Comparison of ENCODE assay signal across 8 cellular contexts in genomic region chr12:56126732-56127239, GRCh38. TPM values are rescaled to one million over a fixed set of nuclear protein-coding genes. Genes with fewer than 3 reads are reported as not detected.
DNase-seq lines count a peak whose midpoint lies in the region; ATAC-seq, FAIRE-seq and TF ChIP-seq lines count a peak whose summit lies in the region.

No MANE protein-coding gene starts in this region.

- H3K79me2 ChIP-seq in Loucy (ENCODE audit: insufficient read depth, low read length) (peaks cover 42% of the 10 kb centered on the region), GM12878 (ENCODE audit: control insufficient read depth, insufficient read depth, low read length) (peaks cover 21% of the 10 kb centered on the region)

- TF ChIP-seq EP300 in GM12878 (IDR thresholded peaks at IDR 0.05; ENCODE audit: borderline replicate concordance in 1 of 2, control insufficient read depth in 1 of 2, low read depth in 2 of 2, low read length in 2 of 2) = no peak

- TF ChIP-seq POLR2A in GM12878 (IDR thresholded peaks at IDR 0.05; ENCODE audit: low read depth, low read length) = no peak

- H3K4me1 ChIP-seq in A673 (ENCODE audit: insufficient read depth, low read length, poor library complexity, severe bottlenecking) = peaks cover 21% of the 10 kb centered on the region
- H3K4me1 ChIP-seq in Loucy (ENCODE audit: insufficient read depth, low read length, poor library complexity, severe bottlenecking) = peaks cover 51% of the 10 kb centered on the region
- H3K4me1 ChIP-seq in GM12878 (ENCODE audit: control insufficient read depth, insufficient read depth, low read length) = peaks cover 24% of the 10 kb centered on the region
- peaks cover 22% of the 10 kb centered on the region for H3K4me1 ChIP-seq in mucosa of stomach (ENCODE audit: control insufficient read depth, insufficient read depth, low read length)
- H3K4me1 ChIP-seq in SJCRH30 = peaks cover 14% of the 10 kb centered on the region

- no peak for FAIRE-seq in GM12878 (lab: Jason Lieb, UNC)

- H3K36me3 ChIP-seq in A673 (ENCODE audit: insufficient read depth, low read length, poor library complexity, severe bottlenecking) (peaks cover 18% of the 10 kb centered on the region), Loucy (ENCODE audit: insufficient read depth, low read length) (peaks cover 11% of the 10 kb centered on the region; the same call in 1 of the 2 replicates), GM12878 (ENCODE audit: control insufficient read depth in 2 of 2, insufficient read depth in 2 of 2, low read length in 1 of 2) (peaks cover 6 to 12% of the 10 kb centered on the region in 2 experiments), mucosa of stomach (ENCODE audit: control insufficient read depth, insufficient read depth, low read length) (peaks cover 8% of the 10 kb centered on the region), SJCRH30 (peaks cover 11% of the 10 kb centered on the region; the same call in 1 of the 2 replicates)

- SMC1A ChIA-PET in GM12878 (lab: Charles Lee; ENCODE audit: uncharacterized antibody, unreplicated experiment) = interaction anchor here (0.7 to 4.8 kb wide), 5 partner anchors 25 to 334 kb away, joined by 3 to 68 read pairs (median 5); partner anchors contain the start of genes MYL6, RNF41 and SMARCC2

- DNase-seq in A673 (ENCODE audit: low spot score) = no peak
- no peak for DNase-seq in GM12878 (ENCODE audit: low read depth, low spot score)
- no peak for DNase-seq in effector CD4-positive, alpha-beta T cell
- DNase-seq in SJCRH30 = no peak
- no peak for DNase-seq in activated CD4-positive, alpha-beta T cell treated with anti-CD3 and anti-CD28 coated beads, Interleukin-2, amount 50 U/mL, for 1 hour
- DNase-seq in posterior vena cava (ENCODE audit: low spot score) = no peak

- peak overlapping the region; percentile 76 for H3K27ac ChIP-seq in A673 (ENCODE audit: low read depth, low read length, poor library complexity, severe bottlenecking)
- peak overlapping the region; percentile 72 for H3K27ac ChIP-seq in GM12878 (ENCODE audit: control insufficient read depth, insufficient read depth)
- no peak overlapping the region for H3K27ac ChIP-seq in SJCRH30

- no peak overlapping the region for H3K4me3 ChIP-seq in A673 (ENCODE audit: low read depth, low read length, poor library complexity, severe bottlenecking)
- peak overlapping the region; percentile 75 for H3K4me3 ChIP-seq in Loucy (ENCODE audit: low read length, poor library complexity, severe bottlenecking)
- H3K4me3 ChIP-seq in GM12878 = 0 out of 2 replicates have a peak overlapping the region, but pooled peaks have one; percentile 54
- H3K4me3 ChIP-seq in mucosa of stomach (ENCODE audit: low read length) = no peak overlapping the region
- H3K4me3 ChIP-seq in SJCRH30 = no peak overlapping the region; the same call in 1 of the 2 replicates

- RAD21 ChIA-PET in GM12878 (lab: Charles Lee; ENCODE audit: unreplicated experiment) = interaction anchor here (1.4 to 6.8 kb wide), 7 partner anchors 25 to 337 kb away, joined by 3 to 98 read pairs (median 10); partner anchors contain the start of genes MYL6, MYL6B, RNF41 and SMARCC2

- WGBS in GM12878 (ENCODE audit: insufficient coverage, insufficient replicate concordance, low lambda C conversion rate, missing lambda C conversion rate) = 33% methylated on average over 3 of the region's 3 CpGs

- H3K9ac ChIP-seq in Loucy (ENCODE audit: low read depth, low read length, poor library complexity, severe bottlenecking) = peak overlapping the region; percentile 81
- H3K9ac ChIP-seq in GM12878 (ENCODE audit: control insufficient read depth, insufficient read depth, low read length) = 0 out of 2 replicates have a peak overlapping the region, but pooled peaks have one; percentile 22
- H3K9ac ChIP-seq in mucosa of stomach (ENCODE audit: low read length) = peak overlapping the region; percentile 48

- no peaks in the 10 kb centered on the region for H3K9me2 ChIP-seq in Loucy (replicated peaks; ENCODE audit: low read depth, low read length)

- in situ Hi-C loops in GM12878 (cut with MboI) = no loop called here

- CTCF ChIA-PET in A673 (lab: Charles Lee) (interaction anchor here (0.6 to 1.3 kb wide), 3 partner anchors 22 to 63 kb away, joined by 3 to 4 read pairs (median 3); partner anchors contain the start of gene SMARCC2), GM12878 (lab: Yijun Ruan, JAX) (interaction anchor here (0.6 to 10.3 kb wide), 17 partner anchors 9 to 389 kb away, joined by 3 to 129 read pairs (median 5); partner anchors contain the start of genes COQ10A, MYL6, PA2G4 and RNF41)

- H3K9me3 ChIP-seq in A673 (ENCODE audit: low read depth, low read length, poor library complexity, severe bottlenecking) (no peaks in the 10 kb centered on the region), Loucy (ENCODE audit: insufficient read depth, low read depth, low read length) (no peaks in the 10 kb centered on the region), GM12878 (replicated peaks; ENCODE audit: control insufficient read depth, insufficient read depth, low read length) (no peaks in the 10 kb centered on the region), mucosa of stomach (ENCODE audit: control insufficient read depth, low read length) (no peaks in the 10 kb centered on the region), SJCRH30 (replicated peaks) (no peaks in the 10 kb centered on the region)

- H4K20me1 ChIP-seq in Loucy (ENCODE audit: insufficient read depth, low read length, poor library complexity, severe bottlenecking) (peaks cover 5% of the 10 kb centered on the region), GM12878 (ENCODE audit: control insufficient read depth, insufficient read depth) (no peaks in the 10 kb centered on the region)

- BruUV-seq in A673 (replicated peaks; lab: Mats Ljungman, UMichigan) (no TSS peak), GM12878 (replicated peaks; lab: Mats Ljungman, UMichigan) (no TSS peak)

- no peaks in the 10 kb centered on the region for H3K27me3 ChIP-seq in A673 (replicated peaks; ENCODE audit: insufficient read depth, low read depth, low read length, poor library complexity)
- no peaks in the 10 kb centered on the region for H3K27me3 ChIP-seq in Loucy (ENCODE audit: insufficient read depth, low read length, poor library complexity, severe bottlenecking)
- H3K27me3 ChIP-seq in GM12878 (replicated peaks in 1 of 2; ENCODE audit: control insufficient read depth in 2 of 2, insufficient read depth in 2 of 2, low read length in 1 of 2) = no peaks in the 10 kb centered on the region
- no peaks in the 10 kb centered on the region for H3K27me3 ChIP-seq in mucosa of stomach (ENCODE audit: control insufficient read depth, insufficient read depth, low read length)
- H3K27me3 ChIP-seq in SJCRH30 = no peaks in the 10 kb centered on the region

- no peak for ATAC-seq in GM12878

- POLR2A ChIA-PET in A673 (lab: Charles Lee; ENCODE audit: low non-redundant PET) (no interaction called here), GM12878 (lab: Charles Lee) (interaction anchor here (0.5 to 4.5 kb wide), 10 partner anchors 9 to 389 kb away, joined by 3 to 56 read pairs (median 12); partner anchors contain the start of genes MYL6, MYL6B, PA2G4 and RNF41)

- no peak for TF ChIP-seq RAD21 in GM12878 (IDR thresholded peaks at IDR 0.05; ENCODE audit: insufficient read depth, low read depth, low read length)

- TF ChIP-seq CTCF in A673 (conservative IDR thresholded peaks at IDR 0.05; ENCODE audit: low read depth, low read length) (no peak), Loucy (conservative IDR thresholded peaks at IDR 0.05; ENCODE audit: low read length) (no peak), GM12878 (IDR thresholded peaks at IDR 0.05 in 2 of 3, conservative IDR thresholded peaks at IDR 0.05 in 1 of 3; ENCODE audit: control insufficient read depth in 2 of 3, extremely low read depth in 1 of 3, insufficient read depth in 1 of 3, low read depth in 3 of 3, low read length in 3 of 3) (no peak)

- H3K4me2 ChIP-seq in Loucy (ENCODE audit: low read depth, low read length, poor library complexity, severe bottlenecking) = peak overlapping the region; percentile 95
- H3K4me2 ChIP-seq in GM12878 (ENCODE audit: control insufficient read depth, insufficient read depth) = peak overlapping the region; percentile 94

- peaks cover 7% of the 10 kb centered on the region for H3F3A ChIP-seq in Loucy (ENCODE audit: low read depth)

- H2AFZ ChIP-seq in Loucy (ENCODE audit: low read length) (no peak overlapping the region), GM12878 (ENCODE audit: control insufficient read depth, low read depth, low read length) (peak overlapping the region; percentile 24)

- intact Hi-C loops in A673 (cut with micrococcal nuclease; ENCODE audit: unreplicated experiment) = loop anchor here (2.0 kb wide), 1 partner anchor 62 kb away; the partner anchor contains the start of gene SMARCC2
- intact Hi-C loops in GM12878 (cut with micrococcal nuclease; ENCODE audit: unreplicated experiment) = loop anchor here (1.0 to 10.0 kb wide), 8 partner anchors 8 to 518 kb away; partner anchors contain the start of genes ANKRD52, ATP5F1B, MYL6B and NABP2
- intact Hi-C loops in posterior vena cava (cut with DNase I) = no loop called here

RNA-seq across cellular contexts. Expression of gene ESYT1, which starts 1.3 kb away (rescaled TPM):
- total RNA-seq in A673 (2021) (90.0 and 107 TPM in 2 replicates), GM12878 (2014; rRNA removed) (86.6 and 105 TPM in 2 replicates), GM12878 (2014; rRNA removed; fragmentation: Illumina TruSeq; extraction: Trizol) (47.5 and 49.9 TPM in 2 replicates), GM12878 (2021) (84.1 and 92.9 TPM in 2 replicates), posterior vena cava (100 to 1,000 TPM; 113 to 120 TPM)
- 75.5 and 88.1 TPM in 2 replicates for total RNA-seq in GM12878 (2013; cell fraction: nucleolus; rRNA removed)
- 45.0 TPM for polyA plus RNA-seq in GM12878 (2011; ENCODE audit: low read depth)
- polyA plus RNA-seq in GM12878 (2011; rRNA removed) (35.8 and 84.4 TPM in 2 replicates), GM12878 (2014; fragmentation: Illumina TruSeq; extraction: Trizol) (61.3 and 120 TPM in 2 replicates), GM12878 (2014; fragmentation: Nextera tagmentation; extraction: Ambion mirVana) (10 to 100 TPM; 55.6 to 57.9 TPM), GM12878 (2014; rRNA removed) (58.2 and 70.6 TPM in 2 replicates), GM12878 (2016; fragmentation: Nextera tagmentation; extraction: Ambion mirVana) (10 to 100 TPM; 89.7 to 96.6 TPM)
- 74.3 and 108 TPM in 2 replicates for polyA plus RNA-seq in GM12878 (2011; cell fraction: cytosol; rRNA removed)
- 130 and 135 TPM in 2 replicates for polyA plus RNA-seq in GM12878 (2011; cell fraction: nucleus; rRNA removed)
- 45.5 and 54.9 TPM in 2 replicates for polyA plus RNA-seq in GM12878 (2012)
- 94.9 and 103 TPM in 2 replicates for polyA minus RNA-seq in GM12878 (2011; rRNA and poly(A)+ RNA removed)
- 52.5 and 60.8 TPM in 2 replicates for polyA minus RNA-seq in GM12878 (2011; cell fraction: cytosol; rRNA and poly(A)+ RNA removed)
- 45.0 and 55.4 TPM in 2 replicates for polyA minus RNA-seq in GM12878 (2011; cell fraction: nucleus; rRNA and poly(A)+ RNA removed)
- 86.7 and 92.9 TPM in 2 replicates for total RNA-seq in SJCRH30 (2014; rRNA removed; shearing (Covaris generic))

RNA-seq across cellular contexts. Expression of gene ZC3H10, which starts 8.7 kb away (rescaled TPM):
- total RNA-seq in A673 (2021) = 11.8 and 14.4 TPM in 2 replicates
- total RNA-seq in GM12878 (2013; cell fraction: nucleolus; rRNA removed) = 17.6 and 18.6 TPM in 2 replicates
- 4.2 and 4.4 TPM in 2 replicates for total RNA-seq in GM12878 (2014; rRNA removed)
- 4.3 TPM in 2 replicates for total RNA-seq in GM12878 (2014; rRNA removed; fragmentation: Illumina TruSeq; extraction: Trizol)
- 6.4 and 7.0 TPM in 2 replicates for total RNA-seq in GM12878 (2021)
- 0.56 TPM for polyA plus RNA-seq in GM12878 (2011; ENCODE audit: low read depth)
- 1.3 and 1.8 TPM in 2 replicates for polyA plus RNA-seq in GM12878 (2011; rRNA removed)
- polyA plus RNA-seq in GM12878 (2011; cell fraction: cytosol; rRNA removed) = 1.3 and 1.7 TPM in 2 replicates
- polyA plus RNA-seq in GM12878 (2011; cell fraction: nucleus; rRNA removed) = 4.7 and 5.0 TPM in 2 replicates
- 0.89 and 1.4 TPM in 2 replicates for polyA plus RNA-seq in GM12878 (2012)
- polyA plus RNA-seq in GM12878 (2014; fragmentation: Illumina TruSeq; extraction: Trizol) = 1.8 and 2.6 TPM in 2 replicates
- polyA plus RNA-seq in GM12878 (2014; fragmentation: Nextera tagmentation; extraction: Ambion mirVana) = under 1 TPM; 0.56 to 0.75 TPM
- 3.2 and 4.0 TPM in 2 replicates for polyA plus RNA-seq in GM12878 (2014; rRNA removed)
- polyA plus RNA-seq in GM12878 (2016; fragmentation: Nextera tagmentation; extraction: Ambion mirVana) = 1 to 10 TPM; 3.3 to 4.2 TPM
- polyA minus RNA-seq in GM12878 (2011; rRNA and poly(A)+ RNA removed) = 11.3 and 12.2 TPM in 2 replicates
- polyA minus RNA-seq in GM12878 (2011; cell fraction: cytosol; rRNA and poly(A)+ RNA removed) = 2.3 and 2.7 TPM in 2 replicates
- 19.3 and 28.1 TPM in 2 replicates for polyA minus RNA-seq in GM12878 (2011; cell fraction: nucleus; rRNA and poly(A)+ RNA removed)
- 5.5 and 5.8 TPM in 2 replicates for total RNA-seq in SJCRH30 (2014; rRNA removed; shearing (Covaris generic))
- total RNA-seq in posterior vena cava = 1 to 10 TPM; 7.9 to 8.0 TPM

RNA-seq across cellular contexts. Expression of gene RPL41, which starts 10.4 kb away (rescaled TPM):
- total RNA-seq in A673 (2021) (3,332 and 3,475 TPM in 2 replicates), GM12878 (2014; rRNA removed) (6,008 and 6,605 TPM in 2 replicates), GM12878 (2014; rRNA removed; fragmentation: Illumina TruSeq; extraction: Trizol) (7,047 and 7,337 TPM in 2 replicates), GM12878 (2021) (5,267 and 5,474 TPM in 2 replicates), posterior vena cava (1,000 to 10,000 TPM; 2,364 to 2,753 TPM)
- 334 and 462 TPM in 2 replicates for total RNA-seq in GM12878 (2013; cell fraction: nucleolus; rRNA removed)
- polyA plus RNA-seq in GM12878 (2011; ENCODE audit: low read depth) = 10,100 TPM
- polyA plus RNA-seq in GM12878 (2011; rRNA removed) (14,787 and 15,000 TPM in 2 replicates), GM12878 (2014; fragmentation: Illumina TruSeq; extraction: Trizol) (9,589 and 10,255 TPM in 2 replicates), GM12878 (2014; fragmentation: Nextera tagmentation; extraction: Ambion mirVana) (over 10,000 TPM; 18,805 to 19,112 TPM), GM12878 (2014; rRNA removed) (7,850 and 8,961 TPM in 2 replicates), GM12878 (2016; fragmentation: Nextera tagmentation; extraction: Ambion mirVana) (1,000 to 10,000 TPM; 4,144 to 4,477 TPM)
- polyA plus RNA-seq in GM12878 (2011; cell fraction: cytosol; rRNA removed) = 17,621 and 20,103 TPM in 2 replicates
- polyA plus RNA-seq in GM12878 (2011; cell fraction: nucleus; rRNA removed) = 5,313 and 5,539 TPM in 2 replicates
- polyA plus RNA-seq in GM12878 (2012) = 10,955 and 14,767 TPM in 2 replicates
- 2,516 and 2,593 TPM in 2 replicates for polyA minus RNA-seq in GM12878 (2011; rRNA and poly(A)+ RNA removed)
- 1,044 and 1,084 TPM in 2 replicates for polyA minus RNA-seq in GM12878 (2011; cell fraction: cytosol; rRNA and poly(A)+ RNA removed)
- polyA minus RNA-seq in GM12878 (2011; cell fraction: nucleus; rRNA and poly(A)+ RNA removed) = 306 and 308 TPM in 2 replicates
- 5,544 and 5,661 TPM in 2 replicates for total RNA-seq in SJCRH30 (2014; rRNA removed; shearing (Covaris generic))

RNA-seq across cellular contexts. Expression of gene PA2G4, which starts 22.4 kb away (rescaled TPM):
- total RNA-seq in A673 (2021) = 302 and 327 TPM in 2 replicates
- 132 and 137 TPM in 2 replicates for total RNA-seq in GM12878 (2013; cell fraction: nucleolus; rRNA removed)
- 355 and 400 TPM in 2 replicates for total RNA-seq in GM12878 (2014; rRNA removed)
- total RNA-seq in GM12878 (2014; rRNA removed; fragmentation: Illumina TruSeq; extraction: Trizol) = 410 and 430 TPM in 2 replicates
- total RNA-seq in GM12878 (2021) = 277 and 280 TPM in 2 replicates
- polyA plus RNA-seq in GM12878 (2011; ENCODE audit: low read depth) = 129 TPM
- 468 and 540 TPM in 2 replicates for polyA plus RNA-seq in GM12878 (2011; rRNA removed)
- 237 and 291 TPM in 2 replicates for polyA plus RNA-seq in GM12878 (2011; cell fraction: cytosol; rRNA removed)
- polyA plus RNA-seq in GM12878 (2011; cell fraction: nucleus; rRNA removed) = 259 and 303 TPM in 2 replicates
- 171 and 173 TPM in 2 replicates for polyA plus RNA-seq in GM12878 (2012)
- 491 and 563 TPM in 2 replicates for polyA plus RNA-seq in GM12878 (2014; fragmentation: Illumina TruSeq; extraction: Trizol)
- 100 to 1,000 TPM; 148 to 215 TPM for polyA plus RNA-seq in GM12878 (2014; fragmentation: Nextera tagmentation; extraction: Ambion mirVana)
- 383 and 415 TPM in 2 replicates for polyA plus RNA-seq in GM12878 (2014; rRNA removed)
- polyA plus RNA-seq in GM12878 (2016; fragmentation: Nextera tagmentation; extraction: Ambion mirVana) = 100 to 1,000 TPM; 498 to 514 TPM
- polyA minus RNA-seq in GM12878 (2011; rRNA and poly(A)+ RNA removed) = 158 and 227 TPM in 2 replicates
- 72.6 and 96.4 TPM in 2 replicates for polyA minus RNA-seq in GM12878 (2011; cell fraction: cytosol; rRNA and poly(A)+ RNA removed)
- polyA minus RNA-seq in GM12878 (2011; cell fraction: nucleus; rRNA and poly(A)+ RNA removed) = 54.6 and 85.4 TPM in 2 replicates
- 342 and 348 TPM in 2 replicates for total RNA-seq in SJCRH30 (2014; rRNA removed; shearing (Covaris generic))
- total RNA-seq in posterior vena cava = 10 to 100 TPM; 59.3 to 71.7 TPM

RNA-seq across cellular contexts. Expression of gene MYL6B, which starts 25.6 kb away (rescaled TPM):
- total RNA-seq in A673 (2021) (180 and 181 TPM in 2 replicates), GM12878 (2014; rRNA removed) (79.1 and 83.8 TPM in 2 replicates), GM12878 (2014; rRNA removed; fragmentation: Illumina TruSeq; extraction: Trizol) (100 and 119 TPM in 2 replicates), GM12878 (2021) (110 and 117 TPM in 2 replicates), posterior vena cava (10 to 100 TPM; 32.9 to 35.7 TPM)
- 27.5 and 28.3 TPM in 2 replicates for total RNA-seq in GM12878 (2013; cell fraction: nucleolus; rRNA removed)
- polyA plus RNA-seq in GM12878 (2011; ENCODE audit: low read depth) = 38.7 TPM
- polyA plus RNA-seq in GM12878 (2011; rRNA removed) (62.6 and 88.4 TPM in 2 replicates), GM12878 (2014; fragmentation: Illumina TruSeq; extraction: Trizol) (24.0 and 75.5 TPM in 2 replicates), GM12878 (2014; fragmentation: Nextera tagmentation; extraction: Ambion mirVana) (100 to 1,000 TPM; 117 to 153 TPM), GM12878 (2014; rRNA removed) (108 and 118 TPM in 2 replicates), GM12878 (2016; fragmentation: Nextera tagmentation; extraction: Ambion mirVana) (100 to 1,000 TPM; 109 to 131 TPM)
- polyA plus RNA-seq in GM12878 (2011; cell fraction: cytosol; rRNA removed) = 89.5 and 115 TPM in 2 replicates
- 58.6 and 60.8 TPM in 2 replicates for polyA plus RNA-seq in GM12878 (2011; cell fraction: nucleus; rRNA removed)
- 86.7 and 121 TPM in 2 replicates for polyA plus RNA-seq in GM12878 (2012)
- 37.7 and 41.9 TPM in 2 replicates for polyA minus RNA-seq in GM12878 (2011; rRNA and poly(A)+ RNA removed)
- 12.2 and 14.5 TPM in 2 replicates for polyA minus RNA-seq in GM12878 (2011; cell fraction: cytosol; rRNA and poly(A)+ RNA removed)
- 10.8 and 14.4 TPM in 2 replicates for polyA minus RNA-seq in GM12878 (2011; cell fraction: nucleus; rRNA and poly(A)+ RNA removed)
- 199 and 208 TPM in 2 replicates for total RNA-seq in SJCRH30 (2014; rRNA removed; shearing (Covaris generic))

Comparison
In these comparisons a context has a peak if more than half of its experiments do, and no peak if none do; other contexts are left out.
1. H3K4me3 ChIP-seq: peak in Loucy (single experiment) and GM12878 (single experiment); none in A673 (single experiment), mucosa of stomach (single experiment) and SJCRH30 (single experiment).
2. H3K9ac ChIP-seq: peak in every context shown above with its lines; median percentile 81 in Loucy; 48 in mucosa of stomach; 22 in GM12878.
3. intact Hi-C loops: an anchor here in A673 (2.0 kb wide) and GM12878 (1.0 to 10.0 kb wide); none called in posterior vena cava.